9 cellular contexts compared by ENCODE assay signal in genomic region chr12:124452576-124453391, GRCh38.
A peak's percentile ranks its signal among the peaks of the same experiment; 100 is the strongest.
DNase-seq lines count a peak whose midpoint lies in the region; ATAC-seq, FAIRE-seq and TF ChIP-seq lines count a peak whose summit lies in the region.
"Had no signal": no experiment of that assay in that cellular context is flagged by ENCODE, and none has a peak within 500 bp of the region (broad histone marks: within the 10 kb centered on the region; RNA-seq: fewer than 3 reads in every experiment).

No MANE protein-coding gene starts in this region.

- H3K4me3 ChIP-seq in Panc1 (ENCODE audit: low read depth in 2 of 2, low read length in 2 of 2), result no peak overlapping the region
- H3K4me3 ChIP-seq in cardiac muscle cell, result no peak overlapping the region
- peak overlapping the region in 5 of 8 donors; percentile 3 to 53 (median 9) for H3K4me3 ChIP-seq in spleen

- peak overlapping the region; percentile 17; the same call in 1 of the 2 replicates for H3K27ac ChIP-seq in Panc1 (ENCODE audit: low read length)
- H3K27ac ChIP-seq in cardiac muscle cell, result peak overlapping the region; percentile 83
- H3K27ac ChIP-seq in spleen, result peak overlapping the region; percentile 72 to 89 (median 82)

- in situ Hi-C loops in Panc1 (cut with HindIII; ENCODE audit: low pct_unique_long_range_greater_than_20kb, low sequenced_read_pairs), result no loop called here

- no peak for FAIRE-seq in frontal cortex (lab: Jason Lieb, UNC)

- no TSS peak for BruUV-seq in Panc1 (replicated peaks; lab: Mats Ljungman, UMichigan)

- DNase-seq in Panc1 (ENCODE audit: low read depth, low spot score) (no peak), cardiac muscle cell (ENCODE audit: low read depth in 1 of 2, low spot score in 1 of 2) (no peak), spleen (peak; percentile 85), frontal cortex (ENCODE audit: low spot score in 2 of 2) (no peak), T1000 (lab: John Stamatoyannopoulos, UW) (no peak), NCI-H1930 (lab: John Stamatoyannopoulos, UW) (no peak)
- DNase-seq in activated CD4-positive, CD25-positive, alpha-beta regulatory T cell (lab: John Stamatoyannopoulos, UW), result no peak
- DNase-seq: NCI-H1436 treated with DMSO at 0.1 percent for 48 hours had no signal

- WGBS in spleen, 5 donors, result 56 to 78% (median 65%) methylated on average over 16 to 25 of the region's 25 CpGs

- intact Hi-C loops in Panc1 (cut with micrococcal nuclease; ENCODE audit: unreplicated experiment) (no loop called here), spleen (cut with DNase I; ENCODE audit: low total_unique reads) (no loop called here)

- TF ChIP-seq POLR2A in spleen (IDR thresholded peaks at IDR 0.05), result no peak

- POLR2A ChIA-PET in Panc1 (lab: Charles Lee), result no interaction called here

- CTCF ChIA-PET in Panc1 (lab: Charles Lee), result no interaction called here

- H3K36me3 ChIP-seq in Panc1 (ENCODE audit: control insufficient read depth, insufficient read depth, low read length) (no peaks in the 10 kb centered on the region; the same call in 1 of the 2 replicates), cardiac muscle cell (peaks cover 2% of the 10 kb centered on the region), spleen (peaks cover 0 to 53% (median 10%) of the 10 kb centered on the region in 6 donors)

- TF ChIP-seq CTCF in Panc1 (IDR thresholded peaks at IDR 0.05) (no peak), cardiac muscle cell (IDR thresholded peaks at IDR 0.05; ENCODE audit: low read depth, low read length) (no peak), spleen (IDR thresholded peaks at IDR 0.05 in 8 of 11, conservative IDR thresholded peaks at IDR 0.05 in 3 of 11) (no peak)

- H3K4me1 ChIP-seq in Panc1 (ENCODE audit: control insufficient read depth, insufficient read depth, low read length) (peaks cover 26% of the 10 kb centered on the region), cardiac muscle cell (ENCODE audit: low read depth) (peaks cover 14% of the 10 kb centered on the region), spleen (peaks cover 51 to 91% (median 75%) of the 10 kb centered on the region in 6 donors)

- H3K9me3 ChIP-seq in Panc1 (ENCODE audit: control insufficient read depth, insufficient read depth, low read depth, low read length), result no peaks in the 10 kb centered on the region
- H3K9me3 ChIP-seq in cardiac muscle cell (ENCODE audit: low read depth), result no peaks in the 10 kb centered on the region
- H3K9me3 ChIP-seq in spleen, result no peaks in the 10 kb centered on the region

- ATAC-seq in GM21515 (IDR thresholded peaks at IDR 0.05; ENCODE audit: unreplicated experiment) (peak; percentile 4), Panc1 (no peak)

- H3K27me3 ChIP-seq in Panc1 (ENCODE audit: control insufficient read depth, insufficient read depth, low read length) (no peaks in the 10 kb centered on the region), cardiac muscle cell (no peaks in the 10 kb centered on the region), spleen (replicated peaks in 1 of 7) (no peaks in the 10 kb centered on the region)

Comparison
In these comparisons a context has a peak if more than half of its experiments do, and no peak if none do; other contexts are left out.
1. H3K27ac ChIP-seq: peak in every context shown above with its lines; median percentile 83 in cardiac muscle cell; 82 in spleen; 17 in Panc1.
2. H3K4me3 ChIP-seq: peak in spleen (5 of 8); none in Panc1 (0 of 2) and cardiac muscle cell (single experiment).